Comparison of ENCODE assay signal across 1 cellular context in the genomic region with DNA sequence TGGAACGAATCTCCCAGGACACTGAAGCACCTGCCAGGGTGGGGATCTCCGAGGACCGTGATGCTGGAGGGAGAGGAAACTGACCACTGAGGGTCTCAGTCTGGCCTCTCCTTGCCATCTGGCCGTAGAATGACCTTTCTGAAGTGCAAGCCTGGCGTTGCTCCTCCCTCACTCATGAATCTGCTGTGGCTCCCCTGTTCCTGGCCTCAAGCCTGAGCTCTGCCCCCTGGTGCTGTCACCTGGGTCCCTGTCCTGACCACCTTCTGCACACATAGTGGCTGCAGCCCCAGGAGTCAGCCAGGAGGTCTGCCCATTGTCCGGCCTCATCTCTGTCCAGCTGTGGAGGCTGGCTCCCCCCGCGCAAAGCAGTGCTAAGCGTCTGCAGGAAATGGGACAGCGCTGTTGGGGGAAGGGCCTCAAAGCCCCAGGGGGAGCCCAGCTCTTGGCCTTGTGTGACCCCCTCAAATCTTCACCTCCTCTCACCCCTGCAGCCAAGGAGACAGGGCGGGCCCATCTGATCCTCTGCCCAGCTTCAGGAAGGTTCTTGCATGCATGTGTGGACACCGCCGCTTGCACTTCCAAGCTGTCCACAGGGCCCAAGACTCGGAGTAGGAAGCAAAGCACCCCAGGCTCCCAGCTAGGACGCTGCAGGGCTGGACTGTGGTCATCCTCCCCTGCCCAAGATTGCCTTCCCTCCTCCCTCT.
TF ChIP-seq lines count a peak whose summit lies in the region.

No MANE protein-coding gene starts in this region.

TF ChIP-seq in K562, 482 proteins besides CTCF, POLR2A, EP300 and RAD21 (continued from another document):
- TF ChIP-seq RAD51 (IDR thresholded peaks at IDR 0.05; ENCODE audit: borderline replicate concordance, low read depth) (no peak), ZNF324 (CRISPR knock-in tag; IDR thresholded peaks at IDR 0.05) (no peak), FOXK1 (CRISPR knock-in tag; IDR thresholded peaks at IDR 0.05; ENCODE audit: borderline replicate concordance) (no peak), MEIS2 (IDR thresholded peaks at IDR 0.05; ENCODE audit: partially characterized antibody) (no peak), ZNF263 (CRISPR knock-in tag; IDR thresholded peaks at IDR 0.05; ENCODE audit: borderline replicate concordance) (peak; percentile 29; the same call in 1 of the 2 replicates), NUFIP1 (IDR thresholded peaks at IDR 0.05; ENCODE audit: partially characterized antibody) (no peak), KDM1A (IDR thresholded peaks at IDR 0.05) (peak; percentile 49 to 67; a peak in 3 of 4 replicates), ZFP36 (IDR thresholded peaks at IDR 0.05; ENCODE audit: low read depth, low read length, partially characterized antibody) (peak; percentile 88), ZNF23 (CRISPR knock-in tag; IDR thresholded peaks at IDR 0.05) (no peak), MECOM (CRISPR knock-in tag; IDR thresholded peaks at IDR 0.05) (no peak), PHB (CRISPR knock-in tag; IDR thresholded peaks at IDR 0.05) (no peak), BCOR (IDR thresholded peaks at IDR 0.05) (peak; percentile 91), MEF2A (IDR thresholded peaks at IDR 0.05; ENCODE audit: control insufficient read depth, low read depth, low read length) (no peak), PTBP1 (IDR thresholded peaks at IDR 0.05; ENCODE audit: low read depth, low read length) (peak; percentile 86), PRPF4 (IDR thresholded peaks at IDR 0.05; ENCODE audit: insufficient read depth, low read depth, low read length, poor library complexity, severe bottlenecking) (no peak), SAFB (IDR thresholded peaks at IDR 0.05; ENCODE audit: borderline replicate concordance, low read depth, low read length) (no peak), EHMT2 (IDR thresholded peaks at IDR 0.05) (no peak), ZKSCAN8 (CRISPR knock-in tag; IDR thresholded peaks at IDR 0.05) (no peak)
- TF ChIP-seq, protein P1, sequence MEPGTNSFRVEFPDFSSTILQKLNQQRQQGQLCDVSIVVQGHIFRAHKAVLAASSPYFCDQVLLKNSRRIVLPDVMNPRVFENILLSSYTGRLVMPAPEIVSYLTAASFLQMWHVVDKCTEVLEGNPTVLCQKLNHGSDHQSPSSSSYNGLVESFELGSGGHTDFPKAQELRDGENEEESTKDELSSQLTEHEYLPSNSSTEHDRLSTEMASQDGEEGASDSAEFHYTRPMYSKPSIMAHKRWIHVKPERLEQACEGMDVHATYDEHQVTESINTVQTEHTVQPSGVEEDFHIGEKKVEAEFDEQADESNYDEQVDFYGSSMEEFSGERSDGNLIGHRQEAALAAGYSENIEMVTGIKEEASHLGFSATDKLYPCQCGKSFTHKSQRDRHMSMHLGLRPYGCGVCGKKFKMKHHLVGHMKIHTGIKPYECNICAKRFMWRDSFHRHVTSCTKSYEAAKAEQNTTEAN (CRISPR knock-in tag; IDR thresholded peaks at IDR 0.05) = no peak
- TF ChIP-seq, protein P2, sequence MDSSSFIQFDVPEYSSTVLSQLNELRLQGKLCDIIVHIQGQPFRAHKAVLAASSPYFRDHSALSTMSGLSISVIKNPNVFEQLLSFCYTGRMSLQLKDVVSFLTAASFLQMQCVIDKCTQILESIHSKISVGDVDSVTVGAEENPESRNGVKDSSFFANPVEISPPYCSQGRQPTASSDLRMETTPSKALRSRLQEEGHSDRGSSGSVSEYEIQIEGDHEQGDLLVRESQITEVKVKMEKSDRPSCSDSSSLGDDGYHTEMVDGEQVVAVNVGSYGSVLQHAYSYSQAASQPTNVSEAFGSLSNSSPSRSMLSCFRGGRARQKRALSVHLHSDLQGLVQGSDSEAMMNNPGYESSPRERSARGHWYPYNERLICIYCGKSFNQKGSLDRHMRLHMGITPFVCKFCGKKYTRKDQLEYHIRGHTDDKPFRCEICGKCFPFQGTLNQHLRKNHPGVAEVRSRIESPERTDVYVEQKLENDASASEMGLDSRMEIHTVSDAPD (CRISPR knock-in tag; IDR thresholded peaks at IDR 0.05) = no peak
- TF ChIP-seq, protein P3, sequence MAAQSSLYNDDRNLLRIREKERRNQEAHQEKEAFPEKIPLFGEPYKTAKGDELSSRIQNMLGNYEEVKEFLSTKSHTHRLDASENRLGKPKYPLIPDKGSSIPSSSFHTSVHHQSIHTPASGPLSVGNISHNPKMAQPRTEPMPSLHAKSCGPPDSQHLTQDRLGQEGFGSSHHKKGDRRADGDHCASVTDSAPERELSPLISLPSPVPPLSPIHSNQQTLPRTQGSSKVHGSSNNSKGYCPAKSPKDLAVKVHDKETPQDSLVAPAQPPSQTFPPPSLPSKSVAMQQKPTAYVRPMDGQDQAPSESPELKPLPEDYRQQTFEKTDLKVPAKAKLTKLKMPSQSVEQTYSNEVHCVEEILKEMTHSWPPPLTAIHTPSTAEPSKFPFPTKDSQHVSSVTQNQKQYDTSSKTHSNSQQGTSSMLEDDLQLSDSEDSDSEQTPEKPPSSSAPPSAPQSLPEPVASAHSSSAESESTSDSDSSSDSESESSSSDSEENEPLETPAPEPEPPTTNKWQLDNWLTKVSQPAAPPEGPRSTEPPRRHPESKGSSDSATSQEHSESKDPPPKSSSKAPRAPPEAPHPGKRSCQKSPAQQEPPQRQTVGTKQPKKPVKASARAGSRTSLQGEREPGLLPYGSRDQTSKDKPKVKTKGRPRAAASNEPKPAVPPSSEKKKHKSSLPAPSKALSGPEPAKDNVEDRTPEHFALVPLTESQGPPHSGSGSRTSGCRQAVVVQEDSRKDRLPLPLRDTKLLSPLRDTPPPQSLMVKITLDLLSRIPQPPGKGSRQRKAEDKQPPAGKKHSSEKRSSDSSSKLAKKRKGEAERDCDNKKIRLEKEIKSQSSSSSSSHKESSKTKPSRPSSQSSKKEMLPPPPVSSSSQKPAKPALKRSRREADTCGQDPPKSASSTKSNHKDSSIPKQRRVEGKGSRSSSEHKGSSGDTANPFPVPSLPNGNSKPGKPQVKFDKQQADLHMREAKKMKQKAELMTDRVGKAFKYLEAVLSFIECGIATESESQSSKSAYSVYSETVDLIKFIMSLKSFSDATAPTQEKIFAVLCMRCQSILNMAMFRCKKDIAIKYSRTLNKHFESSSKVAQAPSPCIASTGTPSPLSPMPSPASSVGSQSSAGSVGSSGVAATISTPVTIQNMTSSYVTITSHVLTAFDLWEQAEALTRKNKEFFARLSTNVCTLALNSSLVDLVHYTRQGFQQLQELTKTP (IDR thresholded peaks at IDR 0.05; ENCODE audit: low read depth in 1 of 2, partially characterized antibody in 2 of 2) = no peak
- TF ChIP-seq, protein P4, sequence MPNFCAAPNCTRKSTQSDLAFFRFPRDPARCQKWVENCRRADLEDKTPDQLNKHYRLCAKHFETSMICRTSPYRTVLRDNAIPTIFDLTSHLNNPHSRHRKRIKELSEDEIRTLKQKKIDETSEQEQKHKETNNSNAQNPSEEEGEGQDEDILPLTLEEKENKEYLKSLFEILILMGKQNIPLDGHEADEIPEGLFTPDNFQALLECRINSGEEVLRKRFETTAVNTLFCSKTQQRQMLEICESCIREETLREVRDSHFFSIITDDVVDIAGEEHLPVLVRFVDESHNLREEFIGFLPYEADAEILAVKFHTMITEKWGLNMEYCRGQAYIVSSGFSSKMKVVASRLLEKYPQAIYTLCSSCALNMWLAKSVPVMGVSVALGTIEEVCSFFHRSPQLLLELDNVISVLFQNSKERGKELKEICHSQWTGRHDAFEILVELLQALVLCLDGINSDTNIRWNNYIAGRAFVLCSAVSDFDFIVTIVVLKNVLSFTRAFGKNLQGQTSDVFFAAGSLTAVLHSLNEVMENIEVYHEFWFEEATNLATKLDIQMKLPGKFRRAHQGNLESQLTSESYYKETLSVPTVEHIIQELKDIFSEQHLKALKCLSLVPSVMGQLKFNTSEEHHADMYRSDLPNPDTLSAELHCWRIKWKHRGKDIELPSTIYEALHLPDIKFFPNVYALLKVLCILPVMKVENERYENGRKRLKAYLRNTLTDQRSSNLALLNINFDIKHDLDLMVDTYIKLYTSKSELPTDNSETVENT (CRISPR knock-in tag; IDR thresholded peaks at IDR 0.05) = no peak
